ENCODE assay signal across 9 cellular contexts in the genomic region with DNA sequence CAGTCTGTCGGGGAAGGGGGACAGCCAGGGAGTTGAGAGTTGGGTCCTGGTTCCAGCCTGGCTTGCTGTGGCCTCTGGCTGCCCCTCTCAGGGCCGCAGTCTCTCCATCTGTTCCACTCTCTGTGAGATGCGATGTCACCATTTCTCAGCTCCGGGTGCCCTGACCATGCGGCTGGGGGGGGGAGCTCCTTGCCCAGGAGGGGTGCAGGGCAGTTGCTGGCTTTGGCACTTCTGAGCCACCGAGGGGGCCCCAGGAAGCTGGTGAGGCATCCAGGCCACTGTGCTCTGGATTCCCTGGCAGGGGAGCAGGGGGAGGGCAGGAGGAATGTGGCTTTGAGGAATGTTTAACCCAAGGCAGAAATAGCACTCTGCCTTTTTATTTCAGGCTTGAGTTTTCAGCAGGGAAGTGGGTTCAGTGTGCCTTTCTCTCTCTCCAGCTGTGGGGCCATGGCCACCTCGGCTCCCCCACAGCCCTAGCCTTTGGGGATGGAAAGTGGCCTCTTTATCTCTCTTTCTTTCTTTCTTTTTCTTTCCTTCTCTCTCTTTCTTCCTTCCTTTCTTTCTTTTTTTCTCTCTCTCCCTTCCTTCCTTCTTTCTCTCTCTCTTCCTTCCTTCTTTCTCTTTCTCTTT. TPM values are rescaled to one million over a fixed set of nuclear protein-coding genes. Genes with fewer than 3 reads are reported as not detected.
A peak's percentile ranks its signal among the peaks of the same experiment; 100 is the strongest.
DNase-seq lines count a peak whose midpoint lies in the region; FAIRE-seq lines count a peak whose summit lies in the region.
"Had no signal": no experiment of that assay in that cellular context is flagged by ENCODE, and none has a peak within 500 bp of the region (broad histone marks: within the 10 kb centered on the region; RNA-seq: fewer than 3 reads in every experiment).

No MANE protein-coding gene starts in this region.

- H3K4me3 Mint-ChIP-seq in activated naive CD4-positive, alpha-beta T cell treated with anti-CD3 and anti-CD28 coated beads for 36 hours: no peak overlapping the region

- no peaks in the 10 kb centered on the region for H3K36me3 Mint-ChIP-seq in activated naive CD4-positive, alpha-beta T cell treated with anti-CD3 and anti-CD28 coated beads for 36 hours (ENCODE audit: low read depth)

- no peak overlapping the region for H3K27ac Mint-ChIP-seq in activated naive CD4-positive, alpha-beta T cell treated with anti-CD3 and anti-CD28 coated beads for 36 hours

- peak; percentile 51 for DNase-seq in T1000 (lab: John Stamatoyannopoulos, UW)
- peak; percentile 78 for DNase-seq in foreskin melanocyte
- peak; percentile 45 for DNase-seq in retina
- no peak for DNase-seq in SKM-1 treated with dmso at 0.1 percent for 144 hours (lab: John Stamatoyannopoulos, UW; ENCODE audit: unreplicated experiment)
- DNase-seq in DMS153 treated with DMSO at 0.1 percent for 48 hours (lab: John Stamatoyannopoulos, UW; ENCODE audit: unreplicated experiment): no peak
- no peak for DNase-seq in activated naive CD4-positive, alpha-beta T cell treated with anti-CD3 and anti-CD28 coated beads for 36 hours
- no peak for DNase-seq in NCI-H146 (lab: John Stamatoyannopoulos, UW)

- H3K4me1 Mint-ChIP-seq in activated naive CD4-positive, alpha-beta T cell treated with anti-CD3 and anti-CD28 coated beads for 36 hours (ENCODE audit: low read depth): peaks cover 2% of the 10 kb centered on the region

- no peaks in the 10 kb centered on the region for H3K9me3 Mint-ChIP-seq in activated naive CD4-positive, alpha-beta T cell treated with anti-CD3 and anti-CD28 coated beads for 36 hours

- intact Hi-C loops in activated naive CD4-positive, alpha-beta T cell treated with anti-CD3 and anti-CD28 coated beads for 36 hours (cut with micrococcal nuclease): no loop called here

- peak; percentile 78 for FAIRE-seq in G401.6 (lab: Jason Lieb, UNC)
- FAIRE-seq: GM12892 had no signal

- no peaks in the 10 kb centered on the region for H3K27me3 Mint-ChIP-seq in activated naive CD4-positive, alpha-beta T cell treated with anti-CD3 and anti-CD28 coated beads for 36 hours (ENCODE audit: low read depth)

- CTCF ChIA-PET in activated naive CD4-positive, alpha-beta T cell treated with anti-CD3 and anti-CD28 coated beads for 36 hours (lab: Charles Lee): no interaction called here

RNA-seq across cellular contexts. Expression of gene NCS1, which starts 11.0 kb away (rescaled TPM):
- total RNA-seq in activated naive CD4-positive, alpha-beta T cell treated with anti-CD3 and anti-CD28 coated beads for 36 hours: 10 to 100 TPM; 22.4 to 23.3 TPM

Comparison
In these comparisons a context has a peak if more than half of its experiments do, and no peak if none do; other contexts are left out.
1. DNase-seq: peak in T1000 (single experiment), foreskin melanocyte (single experiment) and retina (single experiment); none in SKM-1 treated with dmso at 0.1 percent for 144 hours (single experiment), DMS153 treated with DMSO at 0.1 percent for 48 hours (single experiment), activated naive CD4-positive, alpha-beta T cell treated with anti-CD3 and anti-CD28 coated beads for 36 hours (single experiment) and NCI-H146 (single experiment).